ENCODE assay signal across 2 cellular contexts in the genomic region with DNA sequence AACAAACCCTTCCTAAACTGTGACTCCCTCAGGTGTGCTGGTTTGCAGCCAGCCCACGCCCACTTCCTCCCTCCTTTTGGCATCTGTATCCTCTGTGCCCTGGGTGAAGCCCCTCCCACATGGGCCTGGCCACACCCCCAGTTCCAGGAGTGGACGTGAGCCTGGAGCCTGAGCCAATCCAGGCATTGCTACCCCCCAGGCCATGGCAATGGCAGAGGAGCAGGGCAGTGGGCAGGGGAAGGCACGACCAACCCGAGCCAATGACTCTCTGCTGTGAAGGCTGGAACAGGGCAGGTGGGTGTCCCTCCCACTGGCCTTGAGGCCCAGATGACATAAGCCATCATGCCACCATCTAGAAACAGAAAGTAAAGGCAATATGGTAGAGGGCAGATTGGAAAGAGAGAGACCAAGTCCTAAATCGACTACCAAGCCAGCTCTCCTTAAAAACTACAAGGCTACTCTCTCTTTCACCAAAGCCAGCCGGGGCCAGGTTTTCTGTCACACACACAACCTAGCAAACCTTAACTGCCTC.
TF ChIP-seq lines count a peak whose summit lies in the region.

No MANE protein-coding gene starts in this region.

TF ChIP-seq in HCT116, 20 proteins besides CTCF, POLR2A, EP300 and RAD21 (continued from another document):
- TF ChIP-seq, protein P1, sequence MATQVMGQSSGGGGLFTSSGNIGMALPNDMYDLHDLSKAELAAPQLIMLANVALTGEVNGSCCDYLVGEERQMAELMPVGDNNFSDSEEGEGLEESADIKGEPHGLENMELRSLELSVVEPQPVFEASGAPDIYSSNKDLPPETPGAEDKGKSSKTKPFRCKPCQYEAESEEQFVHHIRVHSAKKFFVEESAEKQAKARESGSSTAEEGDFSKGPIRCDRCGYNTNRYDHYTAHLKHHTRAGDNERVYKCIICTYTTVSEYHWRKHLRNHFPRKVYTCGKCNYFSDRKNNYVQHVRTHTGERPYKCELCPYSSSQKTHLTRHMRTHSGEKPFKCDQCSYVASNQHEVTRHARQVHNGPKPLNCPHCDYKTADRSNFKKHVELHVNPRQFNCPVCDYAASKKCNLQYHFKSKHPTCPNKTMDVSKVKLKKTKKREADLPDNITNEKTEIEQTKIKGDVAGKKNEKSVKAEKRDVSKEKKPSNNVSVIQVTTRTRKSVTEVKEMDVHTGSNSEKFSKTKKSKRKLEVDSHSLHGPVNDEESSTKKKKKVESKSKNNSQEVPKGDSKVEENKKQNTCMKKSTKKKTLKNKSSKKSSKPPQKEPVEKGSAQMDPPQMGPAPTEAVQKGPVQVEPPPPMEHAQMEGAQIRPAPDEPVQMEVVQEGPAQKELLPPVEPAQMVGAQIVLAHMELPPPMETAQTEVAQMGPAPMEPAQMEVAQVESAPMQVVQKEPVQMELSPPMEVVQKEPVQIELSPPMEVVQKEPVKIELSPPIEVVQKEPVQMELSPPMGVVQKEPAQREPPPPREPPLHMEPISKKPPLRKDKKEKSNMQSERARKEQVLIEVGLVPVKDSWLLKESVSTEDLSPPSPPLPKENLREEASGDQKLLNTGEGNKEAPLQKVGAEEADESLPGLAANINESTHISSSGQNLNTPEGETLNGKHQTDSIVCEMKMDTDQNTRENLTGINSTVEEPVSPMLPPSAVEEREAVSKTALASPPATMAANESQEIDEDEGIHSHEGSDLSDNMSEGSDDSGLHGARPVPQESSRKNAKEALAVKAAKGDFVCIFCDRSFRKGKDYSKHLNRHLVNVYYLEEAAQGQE (IDR thresholded peaks at IDR 0.05; ENCODE audit: low read depth): no peak
- TF ChIP-seq, protein P2, sequence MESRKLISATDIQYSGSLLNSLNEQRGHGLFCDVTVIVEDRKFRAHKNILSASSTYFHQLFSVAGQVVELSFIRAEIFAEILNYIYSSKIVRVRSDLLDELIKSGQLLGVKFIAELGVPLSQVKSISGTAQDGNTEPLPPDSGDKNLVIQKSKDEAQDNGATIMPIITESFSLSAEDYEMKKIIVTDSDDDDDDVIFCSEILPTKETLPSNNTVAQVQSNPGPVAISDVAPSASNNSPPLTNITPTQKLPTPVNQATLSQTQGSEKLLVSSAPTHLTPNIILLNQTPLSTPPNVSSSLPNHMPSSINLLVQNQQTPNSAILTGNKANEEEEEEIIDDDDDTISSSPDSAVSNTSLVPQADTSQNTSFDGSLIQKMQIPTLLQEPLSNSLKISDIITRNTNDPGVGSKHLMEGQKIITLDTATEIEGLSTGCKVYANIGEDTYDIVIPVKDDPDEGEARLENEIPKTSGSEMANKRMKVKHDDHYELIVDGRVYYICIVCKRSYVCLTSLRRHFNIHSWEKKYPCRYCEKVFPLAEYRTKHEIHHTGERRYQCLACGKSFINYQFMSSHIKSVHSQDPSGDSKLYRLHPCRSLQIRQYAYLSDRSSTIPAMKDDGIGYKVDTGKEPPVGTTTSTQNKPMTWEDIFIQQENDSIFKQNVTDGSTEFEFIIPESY (IDR thresholded peaks at IDR 0.05; ENCODE audit: extremely low read depth, insufficient replicate concordance, low read length): no peak
- TF ChIP-seq CEBPB (IDR thresholded peaks at IDR 0.05; ENCODE audit: low read depth): no peak
- TF ChIP-seq EGR1 (IDR thresholded peaks at IDR 0.05; ENCODE audit: low read depth): no peak
- no peak for TF ChIP-seq EZH2phosphoT487 (IDR thresholded peaks at IDR 0.05; ENCODE audit: borderline replicate concordance)
- no peak for TF ChIP-seq ZFX (IDR thresholded peaks at IDR 0.05)
- no peak for TF ChIP-seq SIN3A (IDR thresholded peaks at IDR 0.05; ENCODE audit: low read depth)
- TF ChIP-seq CBX3 (IDR thresholded peaks at IDR 0.05; ENCODE audit: low read depth): no peak
- TF ChIP-seq SRF (IDR thresholded peaks at IDR 0.05; ENCODE audit: low read depth): no peak
- TF ChIP-seq ELF1 (IDR thresholded peaks at IDR 0.05; ENCODE audit: borderline replicate concordance, low read depth): no peak
- no peak for TF ChIP-seq SP1 (IDR thresholded peaks at IDR 0.05; ENCODE audit: low read depth)
- TF ChIP-seq, protein P3, sequence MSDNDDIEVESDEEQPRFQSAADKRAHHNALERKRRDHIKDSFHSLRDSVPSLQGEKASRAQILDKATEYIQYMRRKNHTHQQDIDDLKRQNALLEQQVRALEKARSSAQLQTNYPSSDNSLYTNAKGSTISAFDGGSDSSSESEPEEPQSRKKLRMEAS (IDR thresholded peaks at IDR 0.05): no peak

TF ChIP-seq in K562, 482 proteins besides CTCF, POLR2A, EP300 and RAD21:
- TF ChIP-seq ZBTB40 (IDR thresholded peaks at IDR 0.05): no peak
- TF ChIP-seq ZBTB40 (CRISPR knock-in tag; IDR thresholded peaks at IDR 0.05): no peak
- TF ChIP-seq BCLAF1 (IDR thresholded peaks at IDR 0.05; ENCODE audit: borderline replicate concordance in 1 of 2, control insufficient read depth in 1 of 2, low read depth in 2 of 2, low read length in 1 of 2): no peak
- TF ChIP-seq, protein P4, sequence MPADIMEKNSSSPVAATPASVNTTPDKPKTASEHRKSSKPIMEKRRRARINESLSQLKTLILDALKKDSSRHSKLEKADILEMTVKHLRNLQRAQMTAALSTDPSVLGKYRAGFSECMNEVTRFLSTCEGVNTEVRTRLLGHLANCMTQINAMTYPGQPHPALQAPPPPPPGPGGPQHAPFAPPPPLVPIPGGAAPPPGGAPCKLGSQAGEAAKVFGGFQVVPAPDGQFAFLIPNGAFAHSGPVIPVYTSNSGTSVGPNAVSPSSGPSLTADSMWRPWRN (IDR thresholded peaks at IDR 0.05; ENCODE audit: low read depth): no peak
- TF ChIP-seq SPI1 (IDR thresholded peaks at IDR 0.05; ENCODE audit: borderline replicate concordance, low read depth, low read length): peak; percentile 52; the same call in 1 of the 2 replicates
